In the genomic region with DNA sequence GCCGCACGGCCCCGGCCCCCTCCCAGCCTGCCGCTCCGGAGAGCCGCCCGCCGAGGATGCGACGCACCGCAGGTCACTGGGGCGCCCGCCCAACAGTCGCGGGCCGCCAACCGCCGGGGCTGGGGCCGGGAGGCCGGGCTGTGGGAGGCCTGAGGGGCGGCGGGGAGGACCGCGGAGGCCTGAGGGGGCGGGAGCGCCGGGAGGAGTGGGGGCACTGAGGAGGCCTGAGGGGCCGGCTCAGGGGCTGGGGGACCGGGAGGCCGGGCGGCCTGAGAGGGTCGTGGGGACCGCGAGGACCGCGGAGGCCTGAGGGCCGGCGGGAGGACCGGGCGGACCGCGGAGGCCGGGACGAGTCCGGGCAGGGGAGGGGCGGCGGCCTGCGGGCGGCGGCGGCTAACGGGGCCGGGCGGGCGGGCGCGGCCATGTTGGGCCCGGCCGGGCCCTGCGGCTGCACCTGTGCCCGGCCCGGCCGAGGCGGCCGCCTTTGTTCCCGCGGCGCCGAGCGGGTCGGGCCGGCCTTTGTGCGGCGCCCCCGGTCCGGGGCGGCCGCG, we compare ENCODE assay signal across 8 cellular contexts. TPM values are rescaled to one million over a fixed set of nuclear protein-coding genes. Genes with fewer than 3 reads are reported as not detected.
DNase-seq lines count a peak whose midpoint lies in the region; ATAC-seq lines count a peak whose summit lies in the region.

No MANE protein-coding gene starts in this region.

- ATAC-seq in GM19467 (IDR thresholded peaks at IDR 0.05; ENCODE audit: unreplicated experiment) = peak; percentile 7
- ATAC-seq in memory B cell (ENCODE audit: low read depth) = no peak

- no peak overlapping the region for H3K27ac Mint-ChIP-seq in memory B cell

- H3K4me3 Mint-ChIP-seq in memory B cell = peak overlapping the region; percentile 61

- no peaks in the 10 kb centered on the region for H3K9me3 Mint-ChIP-seq in memory B cell

- H3K36me3 Mint-ChIP-seq in memory B cell = no peaks in the 10 kb centered on the region

- H3K27me3 Mint-ChIP-seq in memory B cell = peaks cover 2% of the 10 kb centered on the region

- peaks cover 17% of the 10 kb centered on the region for H3K4me1 Mint-ChIP-seq in memory B cell

- DNase-seq in D341Med (ENCODE audit: low spot score) = peak; percentile 81
- peak; percentile 55 for DNase-seq in HK-2 (ENCODE audit: unreplicated experiment)
- DNase-seq in cerebellum (ENCODE audit: low spot score) = peak; percentile 38
- peak; percentile 23 to 59 for DNase-seq in memory B cell (ENCODE audit: low spot score in 2 of 2)
- no peak for DNase-seq in epidermal melanocyte (ENCODE audit: insufficient read length, low spot score)
- no peak for DNase-seq in occipital lobe (lab: John Stamatoyannopoulos, UW)
- no peak for DNase-seq in HPDE6-E6E7 (ENCODE audit: extremely low spot score)

RNA-seq across cellular contexts. Expression of gene NSD2, which starts 0.4 kb away (rescaled TPM):
- total RNA-seq in cerebellum (119 TPM), occipital lobe (105 TPM)

RNA-seq across cellular contexts. Expression of gene LETM1, which starts 15.6 kb away (rescaled TPM):
- 46.5 TPM for total RNA-seq in cerebellum
- total RNA-seq in occipital lobe = 92.3 TPM

Comparison
In these comparisons a context has a peak if more than half of its experiments do, and no peak if none do; other contexts are left out.
1. DNase-seq: peak in D341Med (single experiment), HK-2 (single experiment), cerebellum (single experiment) and memory B cell (2 of 2); none in epidermal melanocyte (single experiment), occipital lobe (single experiment) and HPDE6-E6E7 (single experiment).